Comparison of ENCODE assay signal across 13 cellular contexts in genomic region chr3:81173514-81173913, GRCh38.
DNase-seq lines count a peak whose midpoint lies in the region; ATAC-seq, FAIRE-seq and TF ChIP-seq lines count a peak whose summit lies in the region.
"Had no signal": no experiment of that assay in that cellular context is flagged by ENCODE, and none has a peak within 500 bp of the region (broad histone marks: within the 10 kb centered on the region; RNA-seq: fewer than 3 reads in every experiment).

No MANE protein-coding gene starts in this region.

- H3F3A ChIP-seq in OCI-LY1 (ENCODE audit: insufficient read depth, low read length): no peaks in the 10 kb centered on the region

- H3K36me3 ChIP-seq in OCI-LY1 (ENCODE audit: insufficient read depth, low read length): no peaks in the 10 kb centered on the region
- H3K36me3 ChIP-seq in uterus: no peaks in the 10 kb centered on the region
- H3K36me3 ChIP-seq in MG63: no peaks in the 10 kb centered on the region

- H3K9me2 ChIP-seq in OCI-LY1 (ENCODE audit: low read depth, low read length): no peaks in the 10 kb centered on the region

- H3K27me3 ChIP-seq in OCI-LY1 (ENCODE audit: insufficient read depth, low read length) (no peaks in the 10 kb centered on the region), uterus (no peaks in the 10 kb centered on the region), MG63 (no peaks in the 10 kb centered on the region)

- TF ChIP-seq POLR2A in GM12891 (IDR thresholded peaks at IDR 0.05; ENCODE audit: low read depth, low read length) (no peak), uterus (IDR thresholded peaks at IDR 0.05) (no peak)

- no peak for FAIRE-seq in GM12891 (lab: Jason Lieb, UNC)

- H3K4me2 ChIP-seq in OCI-LY1 (ENCODE audit: low read length): no peak overlapping the region

- peak; percentile 64 for TF ChIP-seq CTCF in 22Rv1 (IDR thresholded peaks at IDR 0.05)
- TF ChIP-seq CTCF in OCI-LY1 (IDR thresholded peaks at IDR 0.05; ENCODE audit: low read length): peak; percentile 55
- TF ChIP-seq CTCF in uterus (IDR thresholded peaks at IDR 0.05): no peak

- no peak overlapping the region for H3K9ac ChIP-seq in OCI-LY1 (ENCODE audit: low read length)

- DNase-seq in fibroblast of peridontal ligament (ENCODE audit: extremely low read depth) (peak; percentile 2), GM12891 (ENCODE audit: insufficient read length, low spot score) (no peak), uterus (no peak), MG63 (no peak)
- no peak for DNase-seq in activated CD4-positive, alpha-beta T cell treated with anti-CD3 and anti-CD28 coated beads for 4 hours
- DNase-seq: activated CD4-positive, alpha-beta T cell treated with anti-CD3 and anti-CD28 coated beads, Interleukin-2, amount 50 U/mL, for 48 hours; activated naive CD8-positive, alpha-beta T cell treated with anti-CD3 and anti-CD28 coated beads, Interleukin-2, amount 10 ng/mL, durations not matched to agents 7 days and 5 days; effector memory CD4-positive, alpha-beta T cell; naive B cell; stimulated activated CD4-positive, alpha-beta T cell treated with anti-CD3 and anti-CD28 coated beads, Interleukin-15, amount 100 ng/mL, for 24 hours had no signal

- H3K79me2 ChIP-seq in OCI-LY1 (ENCODE audit: insufficient read depth, low read length): no peaks in the 10 kb centered on the region

- H2AFZ ChIP-seq in OCI-LY1 (ENCODE audit: low read length): no peak overlapping the region

- no peak overlapping the region for H3K4me3 ChIP-seq in OCI-LY1 (ENCODE audit: low read depth, low read length, poor library complexity, severe bottlenecking)
- H3K4me3 ChIP-seq in uterus: no peak overlapping the region
- H3K4me3 ChIP-seq in MG63: no peak overlapping the region

- H3K9me3 ChIP-seq in OCI-LY1 (ENCODE audit: low read length): no peaks in the 10 kb centered on the region
- no peaks in the 10 kb centered on the region for H3K9me3 ChIP-seq in uterus
- no peaks in the 10 kb centered on the region for H3K9me3 ChIP-seq in MG63

- H3K4me1 ChIP-seq in OCI-LY1 (ENCODE audit: insufficient read depth, low read length, severe bottlenecking): no peaks in the 10 kb centered on the region
- H3K4me1 ChIP-seq in uterus: no peaks in the 10 kb centered on the region

- no peaks in the 10 kb centered on the region for H4K20me1 ChIP-seq in OCI-LY1 (ENCODE audit: insufficient read depth, low read length)

- no peak overlapping the region for H3K27ac ChIP-seq in 22Rv1
- H3K27ac ChIP-seq in OCI-LY1 (ENCODE audit: low read depth, low read length, poor library complexity, severe bottlenecking): no peak overlapping the region
- H3K27ac ChIP-seq in uterus: no peak overlapping the region

- peak; percentile 52 for ATAC-seq in GM18511 (IDR thresholded peaks at IDR 0.05; ENCODE audit: unreplicated experiment)

- intact Hi-C loops in uterus (cut with DNase I; ENCODE audit: low total_unique reads): no loop called here

TF ChIP-seq in GM12891, 5 proteins besides CTCF, POLR2A, EP300 and RAD21:
- no peak for TF ChIP-seq POLR2AphosphoS5 (IDR thresholded peaks at IDR 0.05; ENCODE audit: low read depth, low read length)
- no peak for TF ChIP-seq TAF1 (IDR thresholded peaks at IDR 0.05; ENCODE audit: low read depth, low read length)
- TF ChIP-seq SPI1 (IDR thresholded peaks at IDR 0.05; ENCODE audit: low read depth, low read length): no peak
- TF ChIP-seq POU2F2 (IDR thresholded peaks at IDR 0.05; ENCODE audit: low read depth, low read length): no peak
- no peak for TF ChIP-seq PAX5 (IDR thresholded peaks at IDR 0.05; ENCODE audit: insufficient read depth, low read length, severe bottlenecking)

Comparison
In these comparisons a context has a peak if more than half of its experiments do, and no peak if none do; other contexts are left out.
1. CTCF ChIP-seq: peak in 22Rv1 (single experiment) and OCI-LY1 (single experiment); none in uterus (0 of 4).